Comparison of ENCODE assay signal across 18 cellular contexts in genomic region chr3:42098171-42098570, GRCh38. TPM values are rescaled to one million over a fixed set of nuclear protein-coding genes. Genes with fewer than 3 reads are reported as not detected.
DNase-seq lines count a peak whose midpoint lies in the region; ATAC-seq and TF ChIP-seq lines count a peak whose summit lies in the region.
"Had no signal": no experiment of that assay in that cellular context is flagged by ENCODE, and none has a peak within 500 bp of the region (broad histone marks: within the 10 kb centered on the region; RNA-seq: fewer than 3 reads in every experiment).

No MANE protein-coding gene starts in this region.

- H3K27ac Mint-ChIP-seq in stimulated activated naive B cell treated with anti-CD40 and anti-IgM and Interleukin-4, amounts not matched to agents 10 μg/mL and 1 μg/mL and 100 μg/mL, for 72 hours: peak overlapping the region; percentile 82

- peaks cover 52 to 86% of the 10 kb centered on the region in 2 donors for H3K4me1 Mint-ChIP-seq in stimulated activated naive B cell treated with anti-CD40 and anti-IgM and Interleukin-4, amounts not matched to agents 10 μg/mL and 1 μg/mL and 100 μg/mL, for 72 hours

- peaks cover 26 to 97% (median 75%) of the 10 kb centered on the region in 9 donors for H3K4me1 ChIP-seq in heart right ventricle
- peaks cover 11% of the 10 kb centered on the region for H3K4me1 ChIP-seq in mesenchymal stem cell (ENCODE audit: control insufficient read depth, insufficient read depth, low read depth, low read length)

- H4K8ac ChIP-seq in mesenchymal stem cell (ENCODE audit: low read length): no peak overlapping the region

- H3K4me3 ChIP-seq in heart right ventricle (no peak overlapping the region), mesenchymal stem cell (ENCODE audit: insufficient read depth in 1 of 2, low read depth in 1 of 2, low read length in 2 of 2) (no peak overlapping the region), H7 (ENCODE audit: insufficient read depth, low read depth, low read length) (no peak overlapping the region)
- H3K4me3 ChIP-seq: HAP-1, skin epidermis, vagina had no signal

- H3K27me3 Mint-ChIP-seq in stimulated activated naive B cell treated with anti-CD40 and anti-IgM and Interleukin-4, amounts not matched to agents 10 μg/mL and 1 μg/mL and 100 μg/mL, for 72 hours: no peaks in the 10 kb centered on the region

- H2BK15ac ChIP-seq in mesenchymal stem cell (ENCODE audit: low read depth, poor library complexity, severe bottlenecking): no peak overlapping the region

- no peak overlapping the region for H2AFZ ChIP-seq in mesenchymal stem cell (ENCODE audit: low read depth, low read length)

- peak overlapping the region; percentile 5 for H2AK5ac ChIP-seq in mesenchymal stem cell (ENCODE audit: low read length, severe bottlenecking)

- no peak overlapping the region for H3K18ac ChIP-seq in mesenchymal stem cell (ENCODE audit: low read depth in 1 of 2, low read length in 2 of 2)

- H3K9me3 Mint-ChIP-seq in stimulated activated naive B cell treated with anti-CD40 and anti-IgM and Interleukin-4, amounts not matched to agents 10 μg/mL and 1 μg/mL and 100 μg/mL, for 72 hours: no peaks in the 10 kb centered on the region

- no peak overlapping the region for H3K23ac ChIP-seq in mesenchymal stem cell (ENCODE audit: low read length in 2 of 2)

- peak overlapping the region in 9 of 10 donors; percentile 41 to 84 (median 64) for H3K27ac ChIP-seq in heart right ventricle
- peak overlapping the region; percentile 36 for H3K27ac ChIP-seq in caudate nucleus (ENCODE audit: low read depth, low read length)
- no peak overlapping the region for H3K27ac ChIP-seq in mesenchymal stem cell (ENCODE audit: low read length, poor library complexity, severe bottlenecking)

- H3K14ac ChIP-seq in mesenchymal stem cell (ENCODE audit: low read length in 2 of 2): no peak overlapping the region

- H3K36me3 Mint-ChIP-seq in stimulated activated naive B cell treated with anti-CD40 and anti-IgM and Interleukin-4, amounts not matched to agents 10 μg/mL and 1 μg/mL and 100 μg/mL, for 72 hours: peaks cover 29 to 47% of the 10 kb centered on the region in 2 donors

- H3K27me3 ChIP-seq in heart right ventricle (no peaks in the 10 kb centered on the region), mesenchymal stem cell (ENCODE audit: control insufficient read depth in 1 of 2, insufficient read depth in 1 of 2, low read length in 2 of 2) (no peaks in the 10 kb centered on the region), H7 (ENCODE audit: control insufficient read depth, insufficient read depth, low read length) (no peaks in the 10 kb centered on the region)
- H3K27me3 ChIP-seq: vagina had no signal

- H2BK5ac ChIP-seq in mesenchymal stem cell (ENCODE audit: low read depth, low read length, poor library complexity, severe bottlenecking): no peak overlapping the region

- no peak overlapping the region for H3K4me2 ChIP-seq in mesenchymal stem cell (ENCODE audit: low read length, poor library complexity, severe bottlenecking)

- WGBS in heart right ventricle, 2 donors: 38 to 43% methylated on average over 6 of the region's 6 CpGs
- WGBS in mesenchymal stem cell: 79% methylated on average over 6 of the region's 6 CpGs

- H2BK12ac ChIP-seq in mesenchymal stem cell (ENCODE audit: low read length in 2 of 2): no peak overlapping the region

- H4K91ac ChIP-seq in mesenchymal stem cell (ENCODE audit: low read length): no peak overlapping the region

- H3K79me1 ChIP-seq in mesenchymal stem cell (replicated peaks; ENCODE audit: low read length, poor library complexity, severe bottlenecking): peaks cover 33% of the 10 kb centered on the region

- TF ChIP-seq CTCF in heart right ventricle (IDR thresholded peaks at IDR 0.05): no peak

- no peak for ATAC-seq in heart right ventricle
- no peak for ATAC-seq in left ventricle myocardium superior
- ATAC-seq in stimulated activated naive B cell treated with anti-CD40 and anti-IgM and Interleukin-4, amounts not matched to agents 10 μg/mL and 1 μg/mL and 100 μg/mL, for 72 hours (replicated peaks): no peak
- ATAC-seq in GM21737 (IDR thresholded peaks at IDR 0.05; ENCODE audit: unreplicated experiment): no peak
- ATAC-seq in GM19455 (IDR thresholded peaks at IDR 0.05; ENCODE audit: unreplicated experiment): no peak

- H3K4ac ChIP-seq in mesenchymal stem cell (ENCODE audit: low read depth in 1 of 2, low read length in 2 of 2): no peak overlapping the region

- intact Hi-C loops in heart right ventricle (cut with DNase I): loop anchor here in 9 of 10 donors (2.0 to 5.0 kb wide), 12 partner anchors 31 to 203 kb away; partner anchors contain the start of gene ULK4 (in 3 of the 9)
- intact Hi-C loops in left ventricle myocardium superior (cut with micrococcal nuclease): loop anchor here (10.0 kb wide), 1 partner anchor 83 kb away; no protein-coding TSS in a partner anchor

- H3K9me3 ChIP-seq in heart right ventricle: no peaks in the 10 kb centered on the region
- no peaks in the 10 kb centered on the region for H3K9me3 ChIP-seq in mesenchymal stem cell (ENCODE audit: control insufficient read depth, low read length)
- H3K9me3 ChIP-seq: HAP-1, vagina had no signal

- peak overlapping the region in 1 of 2 donors; percentile 40 for H3K4me3 Mint-ChIP-seq in stimulated activated naive B cell treated with anti-CD40 and anti-IgM and Interleukin-4, amounts not matched to agents 10 μg/mL and 1 μg/mL and 100 μg/mL, for 72 hours

- DNase-seq in heart right ventricle (no peak), left ventricle myocardium superior (no peak), caudate nucleus (lab: John Stamatoyannopoulos, UW) (no peak), mesenchymal stem cell (no peak), H7 (no peak)
- no peak for DNase-seq in stimulated activated naive B cell treated with anti-CD40 and anti-IgM and Interleukin-4, amounts not matched to agents 10 μg/mL and 1 μg/mL and 100 μg/mL, for 72 hours
- DNase-seq: activated CD8-positive, alpha-beta memory T cell treated with anti-CD3 and anti-CD28 coated beads for 24 hours; COR-L47; EL; mammary epithelial cell; NCI-H2029; NCI-H82; stimulated activated naive CD4-positive, alpha-beta T cell treated with Interleukin-2 at 50 U/mL for 16 hours had no signal

- peaks cover 0 to 19% (median 0%) of the 10 kb centered on the region in 9 donors for H3K36me3 ChIP-seq in heart right ventricle
- H3K36me3 ChIP-seq in mesenchymal stem cell (ENCODE audit: control insufficient read depth in 1 of 2, insufficient read depth in 2 of 2, low read depth in 1 of 2, low read length in 2 of 2): peaks cover 0 to 25% of the 10 kb centered on the region in 2 experiments
- no peaks in the 10 kb centered on the region for H3K36me3 ChIP-seq in H7 (replicated peaks; ENCODE audit: control insufficient read depth, insufficient read depth, low read length)
- H3K36me3 ChIP-seq: vagina had no signal

- peak overlapping the region; percentile 24 for H3K9ac ChIP-seq in mesenchymal stem cell (ENCODE audit: low read length)

- H2BK120ac ChIP-seq in mesenchymal stem cell (ENCODE audit: low read depth, low read length): no peak overlapping the region

RNA-seq across cellular contexts. Expression of gene TRAK1, which starts 7.0 kb away (rescaled TPM):
- 100 to 1,000 TPM; 182 to 423 (median 320) TPM for total RNA-seq in heart right ventricle
- polyA plus RNA-seq in heart right ventricle: 10 to 100 TPM; 35.5 to 41.2 TPM
- 323 TPM for total RNA-seq in left ventricle myocardium superior
- 15.5 TPM for polyA plus RNA-seq in mesenchymal stem cell (2013, experiment 1 of 2)
- 15.9 TPM for polyA plus RNA-seq in mesenchymal stem cell (2013, experiment 2 of 2)
- 20.6 and 26.9 TPM in 2 replicates for total RNA-seq in H7 (2014; rRNA removed; shearing (Covaris generic))
